Comparison of ENCODE assay signal across 23 cellular contexts in the genomic region with DNA sequence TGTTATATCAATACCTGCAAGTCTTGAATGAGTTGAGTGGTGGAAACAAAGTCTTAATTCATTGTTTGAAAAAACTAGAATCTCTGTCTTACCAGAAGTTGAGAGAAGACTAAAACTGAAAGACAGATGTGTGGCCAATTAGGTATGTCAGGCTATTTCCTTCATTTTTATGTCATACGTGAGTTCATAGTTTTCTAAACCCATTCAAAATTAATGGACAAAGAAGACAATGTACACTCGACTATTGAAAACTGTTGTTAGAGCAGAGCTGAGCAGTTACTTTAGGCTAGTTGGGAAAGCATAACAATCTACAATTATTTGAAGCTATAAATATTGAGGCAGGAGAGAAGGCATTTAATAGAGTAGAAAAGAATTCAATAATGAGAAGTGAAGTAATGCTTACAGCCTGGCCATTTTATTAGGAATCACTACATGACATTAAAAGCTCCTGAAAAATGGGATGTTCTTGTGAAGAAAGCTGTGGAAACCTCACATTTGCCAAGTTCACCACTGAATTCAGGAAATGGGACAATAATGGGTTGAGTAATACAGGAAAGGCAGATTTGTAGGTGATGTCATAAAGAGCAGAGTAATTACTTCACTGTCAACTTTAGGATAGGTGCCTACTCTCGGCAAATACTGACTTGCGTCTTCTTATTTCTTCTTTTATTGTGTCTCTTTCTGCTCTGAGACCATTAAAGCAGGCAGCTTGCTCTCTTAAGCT.
DNase-seq lines count a peak whose midpoint lies in the region; ATAC-seq, FAIRE-seq and TF ChIP-seq lines count a peak whose summit lies in the region.
"Had no signal": no experiment of that assay in that cellular context is flagged by ENCODE, and none has a peak within 500 bp of the region (broad histone marks: within the 10 kb centered on the region; RNA-seq: fewer than 3 reads in every experiment).

No MANE protein-coding gene starts in this region.

- TF ChIP-seq CTCF in SK-N-SH (IDR thresholded peaks at IDR 0.05) (no peak), Loucy (conservative IDR thresholded peaks at IDR 0.05; ENCODE audit: low read length) (no peak), GM12878 (IDR thresholded peaks at IDR 0.05 in 2 of 3, conservative IDR thresholded peaks at IDR 0.05 in 1 of 3; ENCODE audit: control insufficient read depth in 2 of 3, extremely low read depth in 1 of 3, insufficient read depth in 1 of 3, low read depth in 3 of 3, low read length in 3 of 3) (no peak)

- peaks cover 4% of the 10 kb centered on the region for H3K9me3 Mint-ChIP-seq in activated T-helper 2 cell treated with anti-CD3 and anti-CD28 coated beads, Interferon-gamma antibody, Interleukin-2, Interleukin-4, amounts not matched to agents 10 μg/mL and 5 μg/mL and 100 μg/mL, durations not matched to agents 14 hours and 24 hours and 36 hours

- H3K4me2 ChIP-seq in SK-N-SH (no peak overlapping the region), Loucy (ENCODE audit: low read depth, low read length, poor library complexity, severe bottlenecking) (peak overlapping the region; percentile 67), GM12878 (ENCODE audit: control insufficient read depth, insufficient read depth) (no peak overlapping the region)
- H3K4me2 ChIP-seq: A549, neural progenitor cell had no signal

- H3K4me1 ChIP-seq in SK-N-SH (ENCODE audit: control insufficient read depth in 1 of 2, insufficient read depth in 2 of 2, low read depth in 1 of 2, low read length in 1 of 2), result no peaks in the 10 kb centered on the region; a peak in 1 of 4 replicates
- peaks cover 60% of the 10 kb centered on the region for H3K4me1 ChIP-seq in Loucy (ENCODE audit: insufficient read depth, low read length, poor library complexity, severe bottlenecking)
- H3K4me1 ChIP-seq in GM12878 (ENCODE audit: control insufficient read depth, insufficient read depth, low read length), result no peaks in the 10 kb centered on the region
- H3K4me1 ChIP-seq: A549, heart left ventricle, left ventricle myocardium inferior, neural progenitor cell, psoas muscle had no signal

- no peak overlapping the region for H3K4me3 Mint-ChIP-seq in activated T-helper 2 cell treated with anti-CD3 and anti-CD28 coated beads, Interferon-gamma antibody, Interleukin-2, Interleukin-4, amounts not matched to agents 10 μg/mL and 5 μg/mL and 100 μg/mL, durations not matched to agents 14 hours and 24 hours and 36 hours (ENCODE audit: low read depth)
- H3K4me3 Mint-ChIP-seq: neural progenitor cell, T-cell had no signal

- DNase-seq in SK-N-SH (no peak), GM12878 (ENCODE audit: low read depth, low spot score) (no peak), pulmonary artery endothelial cell (ENCODE audit: low read depth, low spot score) (peak; percentile 47), HPDE6-E6E7 (ENCODE audit: extremely low spot score) (no peak)
- DNase-seq in activated T-helper 2 cell treated with anti-CD3 and anti-CD28 coated beads, Interferon-gamma antibody, Interleukin-2, Interleukin-4, amounts not matched to agents 10 μg/mL and 5 μg/mL and 100 μg/mL, durations not matched to agents 14 hours and 24 hours and 36 hours (ENCODE audit: low spot score), result no peak
- DNase-seq: activated naive CD4-positive, alpha-beta T cell treated with Interleukin-2 at 50 U/mL for 16 hours; activated T-cell treated with anti-CD3 and anti-CD28 coated beads for 4 hours; cerebellar nuclear complex; effector memory CD4-positive, alpha-beta T cell; HCEC 1CT; heart left ventricle; left ventricle myocardium inferior; mucosa of descending colon; NCI-H774; psoas muscle; T-cell had no signal

- H4K20me1 ChIP-seq in SK-N-SH (ENCODE audit: insufficient read depth) (no peaks in the 10 kb centered on the region), Loucy (ENCODE audit: insufficient read depth, low read length, poor library complexity, severe bottlenecking) (no peaks in the 10 kb centered on the region), GM12878 (ENCODE audit: control insufficient read depth, insufficient read depth) (no peaks in the 10 kb centered on the region)
- H4K20me1 ChIP-seq: BLaER1 treated with 17β-estradiol and CSF1 and Interleukin-3, amounts not matched to agents 10 nM and 100 nM had no signal

- H3K9me3 ChIP-seq in SK-N-SH (no peaks in the 10 kb centered on the region), Loucy (ENCODE audit: insufficient read depth, low read depth, low read length) (peaks cover 18% of the 10 kb centered on the region; the same call in 1 of the 2 replicates), GM12878 (replicated peaks; ENCODE audit: control insufficient read depth, insufficient read depth, low read length) (no peaks in the 10 kb centered on the region; the same call in 2 of the 3 replicates)

- BruUV-seq in GM12878 (replicated peaks; lab: Mats Ljungman, UMichigan), result no TSS peak

- 66% methylated on average over 4 of the region's 4 CpGs for WGBS in SK-N-SH (ENCODE audit: low lambda C conversion rate)
- 42% methylated on average over 4 of the region's 4 CpGs for whole genome bisulfite sequencing in GM12878 (ENCODE audit: insufficient coverage, insufficient replicate concordance, low lambda C conversion rate, missing lambda C conversion rate)

- CTCF ChIA-PET in SK-N-SH (lab: Yijun Ruan, JAX), result interaction anchor here (1.3 to 1.6 kb wide), 3 partner anchors 9 to 46 kb away, joined by 3 to 4 read pairs (median 4); no protein-coding TSS in a partner anchor
- CTCF ChIA-PET in GM12878 (lab: Yijun Ruan, JAX), result no interaction called here

- H3K27ac ChIP-seq in SK-N-SH (ENCODE audit: low read depth in 2 of 2, low read length in 1 of 2) (no peak overlapping the region), GM12878 (ENCODE audit: control insufficient read depth, insufficient read depth) (no peak overlapping the region)
- H3K27ac ChIP-seq: A549; BLaER1 treated with 17β-estradiol and CSF1 and Interleukin-3, amounts not matched to agents 10 nM and 100 nM; heart left ventricle; left ventricle myocardium inferior; neural progenitor cell; psoas muscle; RWPE1 had no signal

- no peaks in the 10 kb centered on the region for H3K27me3 Mint-ChIP-seq in activated T-helper 2 cell treated with anti-CD3 and anti-CD28 coated beads, Interferon-gamma antibody, Interleukin-2, Interleukin-4, amounts not matched to agents 10 μg/mL and 5 μg/mL and 100 μg/mL, durations not matched to agents 14 hours and 24 hours and 36 hours (ENCODE audit: low read depth)

- SMC1A ChIA-PET in GM12878 (lab: Charles Lee; ENCODE audit: uncharacterized antibody, unreplicated experiment), result interaction anchor here (1.0 kb wide), 2 partner anchors 15 to 415 kb away, joined by 3 read pairs; no protein-coding TSS in a partner anchor

- H2AFZ ChIP-seq in SK-N-SH (ENCODE audit: low read depth), result no peak overlapping the region
- no peak overlapping the region; the same call in 1 of the 2 replicates for H2AFZ ChIP-seq in Loucy (ENCODE audit: low read length)
- H2AFZ ChIP-seq in GM12878 (ENCODE audit: control insufficient read depth, low read depth, low read length), result no peak overlapping the region
- H2AFZ ChIP-seq: neural progenitor cell had no signal

- H3K79me2 ChIP-seq in SK-N-SH (ENCODE audit: insufficient read depth) (no peaks in the 10 kb centered on the region), Loucy (ENCODE audit: insufficient read depth, low read length) (no peaks in the 10 kb centered on the region), GM12878 (ENCODE audit: control insufficient read depth, insufficient read depth, low read length) (no peaks in the 10 kb centered on the region)

- RAD21 ChIA-PET in GM12878 (lab: Charles Lee; ENCODE audit: unreplicated experiment), result no interaction called here

- no peak for TF ChIP-seq POLR2A in GM12878 (IDR thresholded peaks at IDR 0.05; ENCODE audit: low read depth, low read length)

- in situ Hi-C loops in GM12878 (cut with MboI), result no loop called here

- no peak overlapping the region for H3K27ac Mint-ChIP-seq in activated T-helper 2 cell treated with anti-CD3 and anti-CD28 coated beads, Interferon-gamma antibody, Interleukin-2, Interleukin-4, amounts not matched to agents 10 μg/mL and 5 μg/mL and 100 μg/mL, durations not matched to agents 14 hours and 24 hours and 36 hours
- H3K27ac Mint-ChIP-seq: neural progenitor cell, T-cell had no signal

- no peaks in the 10 kb centered on the region for H3K36me3 Mint-ChIP-seq in activated T-helper 2 cell treated with anti-CD3 and anti-CD28 coated beads, Interferon-gamma antibody, Interleukin-2, Interleukin-4, amounts not matched to agents 10 μg/mL and 5 μg/mL and 100 μg/mL, durations not matched to agents 14 hours and 24 hours and 36 hours (ENCODE audit: low read depth)
- H3K36me3 Mint-ChIP-seq: neural progenitor cell, T-cell had no signal

- POLR2A ChIA-PET in SK-N-SH (lab: Yijun Ruan, JAX), result no interaction called here
- POLR2A ChIA-PET in GM12878 (lab: Charles Lee), result no interaction called here

- H3K27me3 ChIP-seq in SK-N-SH (ENCODE audit: insufficient read depth), result no peaks in the 10 kb centered on the region
- H3K27me3 ChIP-seq in Loucy (ENCODE audit: insufficient read depth, low read length, poor library complexity, severe bottlenecking), result no peaks in the 10 kb centered on the region
- H3K27me3 ChIP-seq in GM12878 (replicated peaks in 1 of 2; ENCODE audit: control insufficient read depth in 2 of 2, insufficient read depth in 2 of 2, low read length in 1 of 2), result no peaks in the 10 kb centered on the region
- H3K27me3 ChIP-seq: BLaER1 treated with 17β-estradiol and CSF1 and Interleukin-3, amounts not matched to agents 10 nM and 100 nM; heart left ventricle; neural progenitor cell had no signal

- H3K4me1 Mint-ChIP-seq in activated T-helper 2 cell treated with anti-CD3 and anti-CD28 coated beads, Interferon-gamma antibody, Interleukin-2, Interleukin-4, amounts not matched to agents 10 μg/mL and 5 μg/mL and 100 μg/mL, durations not matched to agents 14 hours and 24 hours and 36 hours (ENCODE audit: low read depth), result no peaks in the 10 kb centered on the region
- H3K4me1 Mint-ChIP-seq: neural progenitor cell, T-cell had no signal

- ATAC-seq in SK-N-SH treated with all-trans-retinoic acid at 6 μM for 48 hours (no peak), GM12878 (peak; percentile 14; the same call in 1 of the 3 replicates), HG02938 (IDR thresholded peaks at IDR 0.05; ENCODE audit: unreplicated experiment) (no peak)
- ATAC-seq: A549, heart left ventricle, mucosa of descending colon, psoas muscle, T-cell had no signal

- H3K36me3 ChIP-seq in SK-N-SH (replicated peaks in 1 of 2; ENCODE audit: control insufficient read depth in 1 of 2, insufficient read depth in 2 of 2, low read length in 1 of 2) (no peaks in the 10 kb centered on the region), Loucy (ENCODE audit: insufficient read depth, low read length) (no peaks in the 10 kb centered on the region), GM12878 (ENCODE audit: control insufficient read depth in 2 of 2, insufficient read depth in 2 of 2, low read length in 1 of 2) (no peaks in the 10 kb centered on the region)
- H3K36me3 ChIP-seq: BLaER1 treated with 17β-estradiol and CSF1 and Interleukin-3, amounts not matched to agents 10 nM and 100 nM; heart left ventricle; left ventricle myocardium inferior; neural progenitor cell had no signal

- H3F3A ChIP-seq in SK-N-SH (replicated peaks; ENCODE audit: insufficient read depth) (no peaks in the 10 kb centered on the region), Loucy (ENCODE audit: low read depth) (peaks cover 7% of the 10 kb centered on the region; the same call in 1 of the 2 replicates)

- H3K4me3 ChIP-seq in SK-N-SH (ENCODE audit: low read depth in 2 of 2, low read length in 1 of 2) (no peak overlapping the region), Loucy (ENCODE audit: low read length, poor library complexity, severe bottlenecking) (peak overlapping the region; percentile 48), GM12878 (no peak overlapping the region)
- H3K4me3 ChIP-seq: A549; BLaER1 treated with 17β-estradiol and CSF1 and Interleukin-3, amounts not matched to agents 10 nM and 100 nM; heart left ventricle; left ventricle myocardium inferior; mucosa of descending colon; neural progenitor cell; psoas muscle had no signal

- no peak for FAIRE-seq in GM12878 (lab: Jason Lieb, UNC)
- FAIRE-seq: A549 had no signal

- H3K9ac ChIP-seq in SK-N-SH, result no peak overlapping the region
- peak overlapping the region; percentile 51 for H3K9ac ChIP-seq in Loucy (ENCODE audit: low read depth, low read length, poor library complexity, severe bottlenecking)
- no peak overlapping the region for H3K9ac ChIP-seq in GM12878 (ENCODE audit: control insufficient read depth, insufficient read depth, low read length)
- H3K9ac ChIP-seq: BLaER1 treated with 17β-estradiol and CSF1 and Interleukin-3, amounts not matched to agents 10 nM and 100 nM; neural progenitor cell had no signal

- TF ChIP-seq RAD21 in SK-N-SH (IDR thresholded peaks at IDR 0.05; ENCODE audit: low read length), result no peak
- no peak for TF ChIP-seq RAD21 in GM12878 (IDR thresholded peaks at IDR 0.05; ENCODE audit: insufficient read depth, low read depth, low read length)

- intact Hi-C loops in GM12878 (cut with micrococcal nuclease; ENCODE audit: unreplicated experiment), result no loop called here
- intact Hi-C loops in activated T-helper 2 cell treated with anti-CD3 and anti-CD28 coated beads, Interferon-gamma antibody, Interleukin-2, Interleukin-4, amounts not matched to agents 10 μg/mL and 5 μg/mL and 100 μg/mL, durations not matched to agents 14 hours and 24 hours and 36 hours (cut with micrococcal nuclease), result no loop called here

- TF ChIP-seq EP300 in SK-N-SH (IDR thresholded peaks at IDR 0.05; ENCODE audit: borderline replicate concordance in 1 of 2, low read depth in 1 of 2, low read length in 1 of 2), result no peak
- no peak for TF ChIP-seq EP300 in GM12878 (IDR thresholded peaks at IDR 0.05; ENCODE audit: borderline replicate concordance in 1 of 2, control insufficient read depth in 1 of 2, low read depth in 2 of 2, low read length in 2 of 2)

- H3K9me2 ChIP-seq in SK-N-SH (no peaks in the 10 kb centered on the region), Loucy (replicated peaks; ENCODE audit: low read depth, low read length) (no peaks in the 10 kb centered on the region)
